ENCODE assay signal across 15 cellular contexts in the genomic region with DNA sequence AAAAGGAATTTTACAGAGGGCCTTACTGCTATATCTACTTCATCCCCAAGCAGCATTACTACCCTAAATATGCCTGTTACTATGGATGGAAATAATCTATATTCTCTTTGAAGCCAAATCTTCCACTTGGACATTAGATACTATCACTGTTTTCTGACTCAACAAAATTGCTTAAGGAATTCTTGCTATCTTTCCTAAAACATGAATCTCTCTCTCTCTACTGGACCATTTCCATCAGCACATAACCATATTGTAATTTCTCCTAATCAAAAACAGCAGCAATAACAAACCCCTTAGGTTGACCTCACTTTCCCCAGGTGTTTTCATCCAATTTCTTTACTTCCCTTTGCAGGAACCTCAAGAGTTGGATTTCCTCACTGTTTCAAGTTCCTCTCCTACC.
A peak's percentile ranks its signal among the peaks of the same experiment; 100 is the strongest.
DNase-seq lines count a peak whose midpoint lies in the region; ATAC-seq and TF ChIP-seq lines count a peak whose summit lies in the region.
"Had no signal": no experiment of that assay in that cellular context is flagged by ENCODE, and none has a peak within 500 bp of the region (broad histone marks: within the 10 kb centered on the region; RNA-seq: fewer than 3 reads in every experiment).

No MANE protein-coding gene starts in this region.

- TF ChIP-seq EP300 in SK-N-SH (IDR thresholded peaks at IDR 0.05; ENCODE audit: borderline replicate concordance in 1 of 2, low read depth in 1 of 2, low read length in 1 of 2), result peak in 1 of 2 experiments; percentile 69; a peak in 2 of 4 replicates

- DNase-seq in SK-N-SH (no peak), RWPE2 (ENCODE audit: low spot score) (no peak), fibroblast of the aortic adventitia (ENCODE audit: low read depth) (peak; percentile 56), midbrain (lab: John Stamatoyannopoulos, UW) (no peak), activated T-cell treated with anti-CD3 and anti-CD28 coated beads for 4 hours (no peak), NCI-H1694 treated with DMSO at 0.1 percent for 48 hours (lab: John Stamatoyannopoulos, UW) (no peak)
- DNase-seq in CD8-positive, alpha-beta T cell, result no peak
- DNase-seq: C1 segment of cervical spinal cord; CD4-positive, alpha-beta T cell; DMS79; HCEC 1CT had no signal

- peaks cover 0 to 22% of the 10 kb centered on the region in 2 experiments; a peak in 3 of 4 replicates for H3K4me1 ChIP-seq in SK-N-SH (ENCODE audit: control insufficient read depth in 1 of 2, insufficient read depth in 2 of 2, low read depth in 1 of 2, low read length in 1 of 2)
- H3K4me1 ChIP-seq in RWPE2 (ENCODE audit: insufficient read depth, poor library complexity, severe bottlenecking), result peaks cover 42% of the 10 kb centered on the region
- H3K4me1 ChIP-seq in CD8-positive, alpha-beta T cell (ENCODE audit: insufficient read depth, low read length), result no peaks in the 10 kb centered on the region

- H3K4me1 Mint-ChIP-seq in CD8-positive, alpha-beta T cell (ENCODE audit: low read depth), result no peaks in the 10 kb centered on the region
- H3K4me1 Mint-ChIP-seq: B cell, IgD-negative memory B cell had no signal

- H3K9me2 ChIP-seq in SK-N-SH, result no peaks in the 10 kb centered on the region

- peaks cover 81% of the 10 kb centered on the region for H3K79me2 ChIP-seq in SK-N-SH (ENCODE audit: insufficient read depth)

- peaks cover 81% of the 10 kb centered on the region for H3F3A ChIP-seq in SK-N-SH (replicated peaks; ENCODE audit: insufficient read depth)

- H3K36me3 ChIP-seq in SK-N-SH (replicated peaks in 1 of 2; ENCODE audit: control insufficient read depth in 1 of 2, insufficient read depth in 2 of 2, low read length in 1 of 2) (peaks cover 0 to 28% of the 10 kb centered on the region in 2 experiments), RWPE2 (ENCODE audit: low read depth) (peaks cover 50% of the 10 kb centered on the region)
- no peaks in the 10 kb centered on the region for H3K36me3 ChIP-seq in CD8-positive, alpha-beta T cell (ENCODE audit: insufficient read depth, low read length)

- H3K4me3 Mint-ChIP-seq in CD8-positive, alpha-beta T cell, result no peak overlapping the region
- H3K4me3 Mint-ChIP-seq: B cell; CD4-positive, alpha-beta T cell; IgD-negative memory B cell had no signal

- H3K27ac ChIP-seq in SK-N-SH (ENCODE audit: low read depth in 2 of 2, low read length in 1 of 2) (peak overlapping the region; percentile 11 to 96; a peak in 3 of 4 replicates), RWPE2 (ENCODE audit: poor library complexity, severe bottlenecking) (peak overlapping the region; percentile 11)
- H3K27ac ChIP-seq in CD8-positive, alpha-beta T cell (ENCODE audit: low read depth, low read length), result no peak overlapping the region
- H3K27ac ChIP-seq: 22Rv1 had no signal

- ATAC-seq in SK-N-SH treated with all-trans-retinoic acid at 6 μM for 48 hours (no peak), RWPE2 (ENCODE audit: low read depth) (no peak)
- ATAC-seq in CD8-positive, alpha-beta T cell, result no peak

- CTCF ChIA-PET in SK-N-SH (lab: Yijun Ruan, JAX), result no interaction called here
- CTCF ChIA-PET in CD8-positive, alpha-beta T cell (lab: Charles Lee), result interaction anchor here (1.5 kb wide), 1 partner anchor 9 kb away, joined by 4 read pairs; no protein-coding TSS in a partner anchor

- no peaks in the 10 kb centered on the region for H3K27me3 Mint-ChIP-seq in CD8-positive, alpha-beta T cell (ENCODE audit: low read depth)

- H3K9me3 ChIP-seq in SK-N-SH (no peaks in the 10 kb centered on the region; the same call in 1 of the 2 replicates), RWPE2 (ENCODE audit: severe bottlenecking) (peaks cover 17% of the 10 kb centered on the region)
- no peaks in the 10 kb centered on the region for H3K9me3 ChIP-seq in CD8-positive, alpha-beta T cell (ENCODE audit: low read length)

- intact Hi-C loops in CD8-positive, alpha-beta T cell (cut with DNase I, micrococcal nuclease), result no loop called here

- no peak overlapping the region for H3K9ac ChIP-seq in SK-N-SH

- POLR2A ChIA-PET in SK-N-SH (lab: Yijun Ruan, JAX), result no interaction called here
- POLR2A ChIA-PET in CD8-positive, alpha-beta T cell (lab: Charles Lee), result no interaction called here

- H3K27me3 ChIP-seq in SK-N-SH (ENCODE audit: insufficient read depth) (no peaks in the 10 kb centered on the region), RWPE2 (ENCODE audit: insufficient read depth, poor library complexity, severe bottlenecking) (no peaks in the 10 kb centered on the region)
- H3K27me3 ChIP-seq in CD8-positive, alpha-beta T cell (ENCODE audit: insufficient read depth, low read length), result no peaks in the 10 kb centered on the region

- H3K36me3 Mint-ChIP-seq in CD8-positive, alpha-beta T cell, result no peaks in the 10 kb centered on the region
- H3K36me3 Mint-ChIP-seq: IgD-negative memory B cell had no signal

- H3K4me3 ChIP-seq in SK-N-SH (ENCODE audit: low read depth in 2 of 2, low read length in 1 of 2) (no peak overlapping the region), RWPE2 (ENCODE audit: severe bottlenecking) (no peak overlapping the region), fibroblast of the aortic adventitia (ENCODE audit: low read depth, low read length) (no peak overlapping the region)
- H3K4me3 ChIP-seq in CD8-positive, alpha-beta T cell (ENCODE audit: low read depth, low read length), result no peak overlapping the region

- no peak for TF ChIP-seq RAD21 in SK-N-SH (IDR thresholded peaks at IDR 0.05; ENCODE audit: low read length)

- TF ChIP-seq CTCF in SK-N-SH (IDR thresholded peaks at IDR 0.05) (no peak), RWPE2 (IDR thresholded peaks at IDR 0.05; ENCODE audit: poor library complexity, severe bottlenecking) (no peak), fibroblast of the aortic adventitia (IDR thresholded peaks at IDR 0.05; ENCODE audit: insufficient read depth, low read length) (no peak)
- TF ChIP-seq CTCF in CD8-positive, alpha-beta T cell (IDR thresholded peaks at IDR 0.05), result no peak

- H4K20me1 ChIP-seq in SK-N-SH (ENCODE audit: insufficient read depth), result no peaks in the 10 kb centered on the region

- H3K4me2 ChIP-seq in SK-N-SH, result no peak overlapping the region

- no peak overlapping the region for H3K27ac Mint-ChIP-seq in CD8-positive, alpha-beta T cell
- H3K27ac Mint-ChIP-seq: B cell; CD4-positive, alpha-beta T cell; IgD-negative memory B cell had no signal

- no peak overlapping the region for H2AFZ ChIP-seq in SK-N-SH (ENCODE audit: low read depth)

- H3K9me3 Mint-ChIP-seq in CD8-positive, alpha-beta T cell, result no peaks in the 10 kb centered on the region
- H3K9me3 Mint-ChIP-seq: CD4-positive, alpha-beta T cell; IgD-negative memory B cell had no signal

TF ChIP-seq in SK-N-SH, 30 proteins besides CTCF, POLR2A, EP300 and RAD21:
- TF ChIP-seq RXRA (IDR thresholded peaks at IDR 0.05; ENCODE audit: borderline replicate concordance, low read depth) (peak; percentile 31; the same call in 1 of the 2 replicates), TCF12 (IDR thresholded peaks at IDR 0.05) (peak; percentile 91), TEAD4 (IDR thresholded peaks at IDR 0.05; ENCODE audit: borderline replicate concordance, insufficient read depth) (peak; percentile 51; the same call in 1 of the 2 replicates), POLR2AphosphoS5 (IDR thresholded peaks at IDR 0.05; ENCODE audit: low read depth, low read length) (no peak), JUND (IDR thresholded peaks at IDR 0.05) (peak; percentile 56; the same call in 1 of the 2 replicates), NFIC (IDR thresholded peaks at IDR 0.05; ENCODE audit: borderline replicate concordance) (peak; percentile 67), FOSL2 (IDR thresholded peaks at IDR 0.05; ENCODE audit: borderline replicate concordance, low read depth) (0 out of 2 replicates have a peak, but pooled peaks have one; percentile 33), MEF2A (IDR thresholded peaks at IDR 0.05; ENCODE audit: borderline replicate concordance, low read depth) (no peak)
- TF ChIP-seq, protein P1, sequence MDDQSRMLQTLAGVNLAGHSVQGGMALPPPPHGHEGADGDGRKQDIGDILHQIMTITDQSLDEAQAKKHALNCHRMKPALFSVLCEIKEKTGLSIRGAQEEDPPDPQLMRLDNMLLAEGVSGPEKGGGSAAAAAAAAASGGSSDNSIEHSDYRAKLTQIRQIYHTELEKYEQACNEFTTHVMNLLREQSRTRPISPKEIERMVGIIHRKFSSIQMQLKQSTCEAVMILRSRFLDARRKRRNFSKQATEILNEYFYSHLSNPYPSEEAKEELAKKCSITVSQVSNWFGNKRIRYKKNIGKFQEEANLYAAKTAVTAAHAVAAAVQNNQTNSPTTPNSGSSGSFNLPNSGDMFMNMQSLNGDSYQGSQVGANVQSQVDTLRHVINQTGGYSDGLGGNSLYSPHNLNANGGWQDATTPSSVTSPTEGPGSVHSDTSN (IDR thresholded peaks at IDR 0.05), result peak; percentile 31; the same call in 1 of the 2 replicates

TF ChIP-seq in SK-N-SH treated with all-trans-retinoic acid at 6 μM for 48 hours, 23 proteins besides CTCF, POLR2A, EP300 and RAD21 (continues in another document):
- TF ChIP-seq, protein P2, sequence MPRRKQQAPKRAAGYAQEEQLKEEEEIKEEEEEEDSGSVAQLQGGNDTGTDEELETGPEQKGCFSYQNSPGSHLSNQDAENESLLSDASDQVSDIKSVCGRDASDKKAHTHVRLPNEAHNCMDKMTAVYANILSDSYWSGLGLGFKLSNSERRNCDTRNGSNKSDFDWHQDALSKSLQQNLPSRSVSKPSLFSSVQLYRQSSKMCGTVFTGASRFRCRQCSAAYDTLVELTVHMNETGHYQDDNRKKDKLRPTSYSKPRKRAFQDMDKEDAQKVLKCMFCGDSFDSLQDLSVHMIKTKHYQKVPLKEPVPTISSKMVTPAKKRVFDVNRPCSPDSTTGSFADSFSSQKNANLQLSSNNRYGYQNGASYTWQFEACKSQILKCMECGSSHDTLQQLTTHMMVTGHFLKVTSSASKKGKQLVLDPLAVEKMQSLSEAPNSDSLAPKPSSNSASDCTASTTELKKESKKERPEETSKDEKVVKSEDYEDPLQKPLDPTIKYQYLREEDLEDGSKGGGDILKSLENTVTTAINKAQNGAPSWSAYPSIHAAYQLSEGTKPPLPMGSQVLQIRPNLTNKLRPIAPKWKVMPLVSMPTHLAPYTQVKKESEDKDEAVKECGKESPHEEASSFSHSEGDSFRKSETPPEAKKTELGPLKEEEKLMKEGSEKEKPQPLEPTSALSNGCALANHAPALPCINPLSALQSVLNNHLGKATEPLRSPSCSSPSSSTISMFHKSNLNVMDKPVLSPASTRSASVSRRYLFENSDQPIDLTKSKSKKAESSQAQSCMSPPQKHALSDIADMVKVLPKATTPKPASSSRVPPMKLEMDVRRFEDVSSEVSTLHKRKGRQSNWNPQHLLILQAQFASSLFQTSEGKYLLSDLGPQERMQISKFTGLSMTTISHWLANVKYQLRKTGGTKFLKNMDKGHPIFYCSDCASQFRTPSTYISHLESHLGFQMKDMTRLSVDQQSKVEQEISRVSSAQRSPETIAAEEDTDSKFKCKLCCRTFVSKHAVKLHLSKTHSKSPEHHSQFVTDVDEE (CRISPR knock-in tag; IDR thresholded peaks at IDR 0.05), result no peak
